ENCODE assay signal across 2 cellular contexts in genomic region chr19:14375582-14376291, GRCh38.
A peak's percentile ranks its signal among the peaks of the same experiment; 100 is the strongest.
TF ChIP-seq lines count a peak whose summit lies in the region.

No MANE protein-coding gene starts in this region.

TF ChIP-seq in GM12878, 131 proteins besides CTCF, POLR2A, EP300 and RAD21 (continues in another document):
- TF ChIP-seq SIX5 (IDR thresholded peaks at IDR 0.05; ENCODE audit: low read depth, low read length, severe bottlenecking) = no peak
- TF ChIP-seq BACH1 (IDR thresholded peaks at IDR 0.05; ENCODE audit: borderline replicate concordance) = no peak
- no peak for TF ChIP-seq SREBF1 (IDR thresholded peaks at IDR 0.05; ENCODE audit: low read length)
- peak; percentile 40 for TF ChIP-seq MEF2B (IDR thresholded peaks at IDR 0.05; ENCODE audit: partially characterized antibody, poor library complexity, severe bottlenecking)
- no peak for TF ChIP-seq RB1 (IDR thresholded peaks at IDR 0.05; ENCODE audit: borderline replicate concordance)
- TF ChIP-seq IRF4 (IDR thresholded peaks at IDR 0.05; ENCODE audit: low read depth, low read length) = no peak
- TF ChIP-seq ZZZ3 (IDR thresholded peaks at IDR 0.05; ENCODE audit: control insufficient read depth, insufficient read length, low read depth) = no peak
- TF ChIP-seq ATF2 (IDR thresholded peaks at IDR 0.05; ENCODE audit: low read length) = no peak
- no peak for TF ChIP-seq SP1 (IDR thresholded peaks at IDR 0.05; ENCODE audit: low read depth, low read length)
- TF ChIP-seq BRCA1 (IDR thresholded peaks at IDR 0.05; ENCODE audit: low read depth, low read length) = no peak
- no peak for TF ChIP-seq SPI1 (IDR thresholded peaks at IDR 0.05; ENCODE audit: borderline replicate concordance, insufficient read depth, low read depth, low read length)
- no peak for TF ChIP-seq JUND (IDR thresholded peaks at IDR 0.05; ENCODE audit: low read depth, low read length)
- 0 out of 2 replicates have a peak, but pooled peaks have one; percentile 22 for TF ChIP-seq TCF3 (IDR thresholded peaks at IDR 0.05; ENCODE audit: borderline replicate concordance, insufficient read depth, low read depth, low read length)
- TF ChIP-seq RCOR1 (conservative IDR thresholded peaks at IDR 0.05; ENCODE audit: low read depth, low read length) = no peak
- peak; percentile 32; the same call in 1 of the 2 replicates for TF ChIP-seq ZNF687 (IDR thresholded peaks at IDR 0.05)
- peak; percentile 20; the same call in 1 of the 2 replicates for TF ChIP-seq EED (IDR thresholded peaks at IDR 0.05; ENCODE audit: low read depth)
- no peak; the same call in 1 of the 2 replicates for TF ChIP-seq GATAD2B (conservative IDR thresholded peaks at IDR 0.05; ENCODE audit: low read depth)
- TF ChIP-seq HCFC1 (IDR thresholded peaks at IDR 0.05; ENCODE audit: low read length) = no peak
- TF ChIP-seq SUPT20H (IDR thresholded peaks at IDR 0.05; ENCODE audit: borderline replicate concordance, control insufficient read depth, low read depth, low read length) = no peak
- no peak for TF ChIP-seq ZNF207 (IDR thresholded peaks at IDR 0.05; ENCODE audit: borderline replicate concordance)
- no peak for TF ChIP-seq TARDBP (IDR thresholded peaks at IDR 0.05; ENCODE audit: borderline replicate concordance)
- 0 out of 2 replicates have a peak, but pooled peaks have one; percentile 40 for TF ChIP-seq IKZF1 (conservative IDR thresholded peaks at IDR 0.05)
- TF ChIP-seq EZH2 (IDR thresholded peaks at IDR 0.05; ENCODE audit: borderline replicate concordance, control insufficient read depth, low read depth, low read length) = no peak
- no peak for TF ChIP-seq SMAD1 (IDR thresholded peaks at IDR 0.05; ENCODE audit: low read depth, partially characterized antibody)
- TF ChIP-seq TBL1XR1 (IDR thresholded peaks at IDR 0.05; ENCODE audit: low read depth, low read length) = no peak
- no peak for TF ChIP-seq HDGF (IDR thresholded peaks at IDR 0.05)
- peak in 1 of 2 experiments; percentile 22; a peak in 1 of 4 replicates for TF ChIP-seq IKZF2 (IDR thresholded peaks at IDR 0.05)
- no peak for TF ChIP-seq MTA2 (IDR thresholded peaks at IDR 0.05; ENCODE audit: low read depth)
- TF ChIP-seq HSF1 (IDR thresholded peaks at IDR 0.05; ENCODE audit: low read depth, low read length) = no peak

TF ChIP-seq in GM12891, 5 proteins besides CTCF, POLR2A, EP300 and RAD21:
- no peak for TF ChIP-seq POU2F2 (IDR thresholded peaks at IDR 0.05; ENCODE audit: low read depth, low read length)
- no peak for TF ChIP-seq SPI1 (IDR thresholded peaks at IDR 0.05; ENCODE audit: low read depth, low read length)
- no peak for TF ChIP-seq PAX5 (IDR thresholded peaks at IDR 0.05; ENCODE audit: insufficient read depth, low read length, severe bottlenecking)
- TF ChIP-seq POLR2AphosphoS5 (IDR thresholded peaks at IDR 0.05; ENCODE audit: low read depth, low read length) = no peak
- TF ChIP-seq TAF1 (IDR thresholded peaks at IDR 0.05; ENCODE audit: low read depth, low read length) = no peak
TF ChIP-seq in GM12891: peak in this region for 0.
